Comparison of ENCODE assay signal across 8 cellular contexts in genomic region chr14:65229431-65230286, GRCh38.
A peak's percentile ranks its signal among the peaks of the same experiment; 100 is the strongest.
DNase-seq lines count a peak whose midpoint lies in the region; ATAC-seq and TF ChIP-seq lines count a peak whose summit lies in the region.

No MANE protein-coding gene starts in this region.

- H3K4me1 ChIP-seq in thoracic aorta (ENCODE audit: control insufficient read depth in 1 of 2, low read depth in 2 of 2), result peaks cover 0 to 7% of the 10 kb centered on the region in 2 donors

- H3K27me3 ChIP-seq in thoracic aorta (replicated peaks; ENCODE audit: insufficient read depth), result no peaks in the 10 kb centered on the region

- no peaks in the 10 kb centered on the region for H3K9me3 ChIP-seq in thoracic aorta

- TF ChIP-seq CTCF in thoracic aorta (IDR thresholded peaks at IDR 0.05), result no peak

- H3K27ac ChIP-seq in thoracic aorta, result peak overlapping the region; percentile 15 to 39

- peak overlapping the region; percentile 69 for H3K4me3 ChIP-seq in thoracic aorta

- ATAC-seq in activated CD8-positive, alpha-beta memory T cell treated with anti-CD3 and anti-CD28 coated beads, Interleukin-2, amount 10 ng/mL, durations not matched to agents 7 days and 5 days, result peak; percentile 85
- ATAC-seq in thoracic aorta (ENCODE audit: insufficient number of reproducible peaks, low FRiP score, low read depth) (peak; percentile 30), HG02885 (IDR thresholded peaks at IDR 0.05; ENCODE audit: poor library complexity, unreplicated experiment) (no peak)

- DNase-seq in EH (ENCODE audit: low read depth) (peak; percentile 58), NCI-H1092 treated with DMSO at 0.1 percent for 48 hours (lab: John Stamatoyannopoulos, UW) (peak; percentile 97), erythroblast (lab: John Stamatoyannopoulos, UW) (peak; percentile 58 to 62), mucosa of gallbladder (ENCODE audit: low spot score) (peak; percentile 54), thoracic aorta (ENCODE audit: low spot score) (no peak), NCI-H2171 treated with DMSO at 0.1 percent for 48 hours (lab: John Stamatoyannopoulos, UW) (no peak)
- peak; percentile 61 for DNase-seq in activated CD8-positive, alpha-beta memory T cell treated with anti-CD3 and anti-CD28 coated beads, Interleukin-2, amount 10 ng/mL, durations not matched to agents 7 days and 5 days

- H3K36me3 ChIP-seq in thoracic aorta, result no peaks in the 10 kb centered on the region

- CTCF ChIA-PET in activated CD8-positive, alpha-beta memory T cell treated with anti-CD3 and anti-CD28 coated beads, Interleukin-2, amount 10 ng/mL, durations not matched to agents 7 days and 5 days (lab: Charles Lee), result interaction anchor here (1.0 to 1.7 kb wide), 3 partner anchors 57 to 185 kb away, joined by 3 to 5 read pairs (median 3); no protein-coding TSS in a partner anchor

- H3K4me1 Mint-ChIP-seq in activated CD8-positive, alpha-beta memory T cell treated with anti-CD3 and anti-CD28 coated beads, Interleukin-2, amount 10 ng/mL, durations not matched to agents 7 days and 5 days, result peaks cover 46% of the 10 kb centered on the region

- H3K4me3 Mint-ChIP-seq in activated CD8-positive, alpha-beta memory T cell treated with anti-CD3 and anti-CD28 coated beads, Interleukin-2, amount 10 ng/mL, durations not matched to agents 7 days and 5 days, result peak overlapping the region; percentile 80

- peaks cover 7% of the 10 kb centered on the region for H3K27me3 Mint-ChIP-seq in activated CD8-positive, alpha-beta memory T cell treated with anti-CD3 and anti-CD28 coated beads, Interleukin-2, amount 10 ng/mL, durations not matched to agents 7 days and 5 days

- no peaks in the 10 kb centered on the region for H3K36me3 Mint-ChIP-seq in activated CD8-positive, alpha-beta memory T cell treated with anti-CD3 and anti-CD28 coated beads, Interleukin-2, amount 10 ng/mL, durations not matched to agents 7 days and 5 days

- no peak for TF ChIP-seq POLR2A in erythroblast (IDR thresholded peaks at IDR 0.05; ENCODE audit: low read length)

- H3K9me3 Mint-ChIP-seq in activated CD8-positive, alpha-beta memory T cell treated with anti-CD3 and anti-CD28 coated beads, Interleukin-2, amount 10 ng/mL, durations not matched to agents 7 days and 5 days (ENCODE audit: low read depth), result no peaks in the 10 kb centered on the region

- peak overlapping the region; percentile 92 for H3K27ac Mint-ChIP-seq in activated CD8-positive, alpha-beta memory T cell treated with anti-CD3 and anti-CD28 coated beads, Interleukin-2, amount 10 ng/mL, durations not matched to agents 7 days and 5 days

Comparison
In these comparisons a context has a peak if more than half of its experiments do, and no peak if none do; other contexts are left out.
1. DNase-seq: peak in EH (single experiment), NCI-H1092 treated with DMSO at 0.1 percent for 48 hours (single experiment), activated CD8-positive, alpha-beta memory T cell treated with anti-CD3 and anti-CD28 coated beads, Interleukin-2, amount 10 ng/mL, durations not matched to agents 7 days and 5 days (single experiment), erythroblast (2 of 2) and mucosa of gallbladder (single experiment); none in thoracic aorta (single experiment) and NCI-H2171 treated with DMSO at 0.1 percent for 48 hours (single experiment).